Comparison of ENCODE assay signal across 8 cellular contexts in the genomic region with DNA sequence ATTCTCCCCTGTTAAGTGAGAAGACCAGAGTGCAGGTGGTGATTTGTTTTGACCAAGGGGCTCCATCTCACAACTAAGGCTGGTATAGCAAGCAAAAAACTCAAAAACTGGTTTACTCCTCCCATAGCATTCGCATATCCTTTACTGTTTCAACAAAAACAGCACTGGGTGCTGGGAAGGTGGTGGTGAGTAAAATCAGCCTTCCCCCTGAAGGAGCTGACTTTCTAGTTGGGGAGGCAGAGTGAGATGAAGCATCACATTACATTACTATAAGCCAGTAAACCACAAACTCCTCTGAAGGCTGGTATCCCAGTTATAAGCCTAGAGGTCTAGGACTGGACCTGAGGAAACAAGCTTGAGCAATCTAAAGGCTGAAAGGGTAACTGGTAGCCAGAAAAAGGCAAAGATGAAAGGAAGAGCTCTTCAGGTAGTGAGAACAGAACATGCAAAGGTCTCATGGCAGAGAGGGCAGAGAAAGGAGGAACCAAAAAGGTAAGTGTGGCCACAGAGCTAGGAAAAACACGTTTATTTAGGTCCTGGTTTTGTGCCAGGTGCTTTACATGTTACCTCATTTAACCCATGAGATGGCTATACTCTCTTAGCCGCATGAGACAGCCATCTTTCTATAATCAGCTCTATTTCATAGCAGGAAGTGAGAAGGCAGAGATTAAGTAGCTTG. TPM values are rescaled to one million over a fixed set of nuclear protein-coding genes. Genes with fewer than 3 reads are reported as not detected.
DNase-seq lines count a peak whose midpoint lies in the region; ATAC-seq and FAIRE-seq lines count a peak whose summit lies in the region.

No MANE protein-coding gene starts in this region.

- no peaks in the 10 kb centered on the region for H3K27me3 Mint-ChIP-seq in activated naive CD4-positive, alpha-beta T cell treated with anti-CD3 and anti-CD28 coated beads, Interleukin-2, amount 10 ng/mL, durations not matched to agents 7 days and 5 days

- peaks cover 55% of the 10 kb centered on the region for H3K4me1 Mint-ChIP-seq in activated naive CD4-positive, alpha-beta T cell treated with anti-CD3 and anti-CD28 coated beads, Interleukin-2, amount 10 ng/mL, durations not matched to agents 7 days and 5 days

- no peak overlapping the region for H3K4me3 Mint-ChIP-seq in activated naive CD4-positive, alpha-beta T cell treated with anti-CD3 and anti-CD28 coated beads, Interleukin-2, amount 10 ng/mL, durations not matched to agents 7 days and 5 days

- H3K36me3 Mint-ChIP-seq in activated naive CD4-positive, alpha-beta T cell treated with anti-CD3 and anti-CD28 coated beads, Interleukin-2, amount 10 ng/mL, durations not matched to agents 7 days and 5 days: peaks cover 80% of the 10 kb centered on the region

- peak; percentile 88 for ATAC-seq in HG02852 (IDR thresholded peaks at IDR 0.05; ENCODE audit: unreplicated experiment)

- CTCF ChIA-PET in activated naive CD4-positive, alpha-beta T cell treated with anti-CD3 and anti-CD28 coated beads, Interleukin-2, amount 10 ng/mL, durations not matched to agents 7 days and 5 days (lab: Charles Lee): interaction anchor here (0.9 to 1.3 kb wide), 7 partner anchors 9 to 66 kb away, joined by 3 to 10 read pairs (median 3); no protein-coding TSS in a partner anchor

- peak; percentile 71 for FAIRE-seq in RCC 7860 (lab: Jason Lieb, UNC)

- H3K27ac Mint-ChIP-seq in activated naive CD4-positive, alpha-beta T cell treated with anti-CD3 and anti-CD28 coated beads, Interleukin-2, amount 10 ng/mL, durations not matched to agents 7 days and 5 days: peak overlapping the region; percentile 78

- H3K9me3 Mint-ChIP-seq in activated naive CD4-positive, alpha-beta T cell treated with anti-CD3 and anti-CD28 coated beads, Interleukin-2, amount 10 ng/mL, durations not matched to agents 7 days and 5 days: peaks cover 23% of the 10 kb centered on the region

- DNase-seq in activated naive CD4-positive, alpha-beta T cell treated with anti-CD3 and anti-CD28 coated beads, Interleukin-2, amount 10 ng/mL, durations not matched to agents 7 days and 5 days: no peak
- DNase-seq in activated naive CD4-positive, alpha-beta T cell treated with Interleukin-2 at 50 U/mL for 16 hours: no peak
- DNase-seq in RCC 7860 (ENCODE audit: low spot score) (peak; percentile 47), myocyte (ENCODE audit: low read depth) (peak; percentile 43), NCI-H1694 treated with DMSO at 0.1 percent for 48 hours (lab: John Stamatoyannopoulos, UW) (no peak), NOMO-1 (lab: John Stamatoyannopoulos, UW; ENCODE audit: unreplicated experiment in 2 of 2) (no peak), SIG-M5 (lab: John Stamatoyannopoulos, UW) (no peak)

RNA-seq across cellular contexts. Expression of a gene that starts 22.3 kb away (rescaled TPM):
- total RNA-seq in myocyte: 126 and 144 TPM in 2 replicates
- polyA plus RNA-seq in myocyte (2012): 63.8 TPM

Comparison
In these comparisons a context has a peak if more than half of its experiments do, and no peak if none do; other contexts are left out.
1. DNase-seq: peak in RCC 7860 (single experiment) and myocyte (single experiment); none in activated naive CD4-positive, alpha-beta T cell treated with anti-CD3 and anti-CD28 coated beads, Interleukin-2, amount 10 ng/mL, durations not matched to agents 7 days and 5 days (single experiment), activated naive CD4-positive, alpha-beta T cell treated with Interleukin-2 at 50 U/mL for 16 hours (single experiment), NCI-H1694 treated with DMSO at 0.1 percent for 48 hours (single experiment), NOMO-1 (0 of 2) and SIG-M5 (single experiment).